Comparison of ENCODE assay signal across 8 cellular contexts in genomic region chr1:87151500-87152421, GRCh38.
DNase-seq lines count a peak whose midpoint lies in the region; ATAC-seq and TF ChIP-seq lines count a peak whose summit lies in the region.

No MANE protein-coding gene starts in this region.

- H3K9me3 ChIP-seq in NT2/D1 (ENCODE audit: insufficient read depth, low read length) (no peaks in the 10 kb centered on the region), smooth muscle cell (replicated peaks; ENCODE audit: low read depth) (no peaks in the 10 kb centered on the region)

- peak; percentile 80 for DNase-seq in NT2/D1 (ENCODE audit: low read depth, low spot score)
- peak; percentile 89 for DNase-seq in astrocyte of the hippocampus (ENCODE audit: low read depth, low spot score)
- peak; percentile 44 for DNase-seq in iris pigment epithelial cell (ENCODE audit: low read depth)
- peak; percentile 27 for DNase-seq in smooth muscle cell (lab: John Stamatoyannopoulos, UW; ENCODE audit: unreplicated experiment)
- no peak for DNase-seq in NCI-H1694 treated with DMSO at 0.1 percent for 48 hours (lab: John Stamatoyannopoulos, UW)
- no peak for DNase-seq in AG20443 (ENCODE audit: low spot score)

- H3K9ac ChIP-seq in NT2/D1 (ENCODE audit: insufficient read length, low read depth): peak overlapping the region; percentile 22
- H3K9ac ChIP-seq in smooth muscle cell (ENCODE audit: low read depth): peak overlapping the region; percentile 11

- WGBS in smooth muscle cell (ENCODE audit: low lambda C conversion rate): 10% methylated on average over 42 of the region's 45 CpGs

- no peaks in the 10 kb centered on the region for H3K4me1 ChIP-seq in NT2/D1 (ENCODE audit: insufficient read depth, insufficient read length)
- H3K4me1 ChIP-seq in smooth muscle cell (ENCODE audit: low read depth): peaks cover 39% of the 10 kb centered on the region

- peak overlapping the region; percentile 86 for H3K4me2 ChIP-seq in smooth muscle cell

- peak overlapping the region; percentile 22 for H3K4me3 ChIP-seq in NT2/D1 (ENCODE audit: insufficient read length, low read depth)
- H3K4me3 ChIP-seq in smooth muscle cell: peak overlapping the region; percentile 38

- peak; percentile 58 for TF ChIP-seq CTCF in smooth muscle cell (IDR thresholded peaks at IDR 0.05; ENCODE audit: borderline replicate concordance, insufficient read depth, poor library complexity, severe bottlenecking)

- no peaks in the 10 kb centered on the region for H4K20me1 ChIP-seq in smooth muscle cell (ENCODE audit: low read depth)

- peaks cover 24% of the 10 kb centered on the region for H3F3A ChIP-seq in smooth muscle cell (ENCODE audit: low read depth)

- H3K79me2 ChIP-seq in smooth muscle cell (ENCODE audit: low read depth): no peaks in the 10 kb centered on the region

- ATAC-seq in GM18867 (IDR thresholded peaks at IDR 0.05; ENCODE audit: unreplicated experiment) (peak; percentile 62), HG02943 (IDR thresholded peaks at IDR 0.05; ENCODE audit: low read depth, unreplicated experiment) (peak; percentile 71)

- H3K27me3 ChIP-seq in NT2/D1 (ENCODE audit: insufficient read depth, insufficient read length) (peaks cover 39% of the 10 kb centered on the region), smooth muscle cell (ENCODE audit: low read depth) (no peaks in the 10 kb centered on the region)

- H3K36me3 ChIP-seq in NT2/D1 (ENCODE audit: insufficient read depth, insufficient read length, low read length): no peaks in the 10 kb centered on the region
- H3K36me3 ChIP-seq in smooth muscle cell (ENCODE audit: low read depth): no peaks in the 10 kb centered on the region

- H2AFZ ChIP-seq in smooth muscle cell (ENCODE audit: low read depth): peak overlapping the region; percentile 79

- peak overlapping the region; percentile 73 for H3K27ac ChIP-seq in smooth muscle cell (ENCODE audit: low read depth)

Comparison
In these comparisons a context has a peak if more than half of its experiments do, and no peak if none do; other contexts are left out.
1. DNase-seq: peak in NT2/D1 (single experiment), astrocyte of the hippocampus (single experiment), iris pigment epithelial cell (single experiment) and smooth muscle cell (single experiment); none in NCI-H1694 treated with DMSO at 0.1 percent for 48 hours (single experiment) and AG20443 (single experiment).